In genomic region chr1:21721271-21721985, GRCh38 we compare ENCODE assay signal across 21 cellular contexts. TPM values are rescaled to one million over a fixed set of nuclear protein-coding genes. Genes with fewer than 3 reads are reported as not detected.
DNase-seq lines count a peak whose midpoint lies in the region; ATAC-seq and TF ChIP-seq lines count a peak whose summit lies in the region.
"Had no signal": no experiment of that assay in that cellular context is flagged by ENCODE, and none has a peak within 500 bp of the region (broad histone marks: within the 10 kb centered on the region; RNA-seq: fewer than 3 reads in every experiment).

No MANE protein-coding gene starts in this region.

- H3K36me3 ChIP-seq in GM23338 (ENCODE audit: insufficient read depth) (peaks cover 33% of the 10 kb centered on the region), endodermal cell (ENCODE audit: control insufficient read depth, insufficient read depth, low read length) (peaks cover 67% of the 10 kb centered on the region), mesenchymal stem cell (ENCODE audit: control insufficient read depth in 1 of 2, insufficient read depth in 2 of 2, low read depth in 1 of 2, low read length in 2 of 2) (peaks cover 26 to 89% of the 10 kb centered on the region in 2 experiments)

- H3K9ac ChIP-seq in endodermal cell (ENCODE audit: extremely low read depth, low read length, poor library complexity, severe bottlenecking) (no peak overlapping the region), mesenchymal stem cell (ENCODE audit: low read length) (no peak overlapping the region)

- WGBS in endodermal cell (ENCODE audit: insufficient coverage in 1 of 2, insufficient read length in 1 of 2), 2 experiments: 95 to 98% methylated on average over 6 of the region's 7 CpGs
- over 99% methylated on average over 6 of the region's 7 CpGs for WGBS in mesenchymal stem cell

- H3K14ac ChIP-seq in mesenchymal stem cell (ENCODE audit: low read length in 2 of 2): no peak overlapping the region

- H3K79me1 ChIP-seq in mesenchymal stem cell (replicated peaks; ENCODE audit: low read length, poor library complexity, severe bottlenecking): peaks cover 18% of the 10 kb centered on the region

- H3K4me1 ChIP-seq in GM23338 (ENCODE audit: insufficient read depth) (no peaks in the 10 kb centered on the region), endodermal cell (ENCODE audit: control insufficient read depth, insufficient read depth, low read length) (no peaks in the 10 kb centered on the region), mesenchymal stem cell (ENCODE audit: control insufficient read depth, insufficient read depth, low read depth, low read length) (peaks cover 12% of the 10 kb centered on the region)
- H3K4me1 ChIP-seq: esophagus squamous epithelium had no signal

- no peaks in the 10 kb centered on the region; the same call in 1 of the 2 replicates for H3K79me2 ChIP-seq in GM23338 (replicated peaks; ENCODE audit: insufficient read depth)

- H3K18ac ChIP-seq in mesenchymal stem cell (ENCODE audit: low read depth in 1 of 2, low read length in 2 of 2): no peak overlapping the region

- no peak for DNase-seq in GM23338 (ENCODE audit: low spot score)
- DNase-seq in T-helper 17 cell: no peak
- DNase-seq in endodermal cell: no peak
- DNase-seq in mesenchymal stem cell: no peak
- no peak for DNase-seq in Ammon's horn (ENCODE audit: low spot score)
- DNase-seq in NCI-H146 (lab: John Stamatoyannopoulos, UW): no peak
- DNase-seq in NCI-H187 treated with DMSO at 0.1 percent for 48 hours (lab: John Stamatoyannopoulos, UW): no peak
- DNase-seq in cortex of kidney (lab: John Stamatoyannopoulos, UW): no peak
- DNase-seq: activated CD4-positive, alpha-beta T cell treated with anti-CD3 and anti-CD28 coated beads for 1 hour; amniotic stem cell; COR-L47; DND-41; esophagus squamous epithelium; H7; Karpas-422; NCI-H2081 treated with DMSO at 0.1 percent for 48 hours; NCI-H510A; NK-92 treated with Interleukin-12 subunit alpha and Interleukin-12 subunit beta, amount 100 ng/mL, for 24 hours; stimulated activated CD4-positive, alpha-beta T cell treated with anti-CD3 and anti-CD28 coated beads, Interleukin-4, amount 100 ng/mL, for 1 hour; T-helper 9 cell had no signal

- H3K4me2 ChIP-seq in GM23338 (no peak overlapping the region), mesenchymal stem cell (ENCODE audit: low read length, poor library complexity, severe bottlenecking) (peak overlapping the region; percentile 34)

- no peaks in the 10 kb centered on the region for H3K9me3 Mint-ChIP-seq in GM23338
- H3K9me3 Mint-ChIP-seq in endodermal cell: no peaks in the 10 kb centered on the region

- 0 out of 2 replicates have a peak, but pooled peaks cover 3% of the 10 kb centered on the region for H3F3A ChIP-seq in GM23338 (replicated peaks; ENCODE audit: low read depth)

- H3K4me3 Mint-ChIP-seq in GM23338 (no peak overlapping the region), T-helper 17 cell (no peak overlapping the region), endodermal cell (no peak overlapping the region)

- no peak overlapping the region for H2BK15ac ChIP-seq in mesenchymal stem cell (ENCODE audit: low read depth, poor library complexity, severe bottlenecking)

- H4K91ac ChIP-seq in mesenchymal stem cell (ENCODE audit: low read length): no peak overlapping the region

- H3K27me3 ChIP-seq in GM23338 (ENCODE audit: insufficient read depth): no peaks in the 10 kb centered on the region
- no peaks in the 10 kb centered on the region for H3K27me3 ChIP-seq in endodermal cell (ENCODE audit: control insufficient read depth, insufficient read depth, low read length, poor library complexity, severe bottlenecking)
- no peaks in the 10 kb centered on the region for H3K27me3 ChIP-seq in mesenchymal stem cell (ENCODE audit: control insufficient read depth in 1 of 2, insufficient read depth in 1 of 2, low read length in 2 of 2)
- H3K27me3 ChIP-seq: cardiac muscle cell, esophagus squamous epithelium had no signal

- H3K36me3 Mint-ChIP-seq in GM23338 (ENCODE audit: low read depth) (peaks cover 61% of the 10 kb centered on the region), T-helper 17 cell (ENCODE audit: low read depth) (peaks cover 7% of the 10 kb centered on the region), endodermal cell (ENCODE audit: low read depth) (peaks cover 73% of the 10 kb centered on the region)

- H3K9me3 ChIP-seq in T-helper 17 cell (ENCODE audit: control insufficient read depth, low read length, poor library complexity, severe bottlenecking): no peaks in the 10 kb centered on the region
- no peaks in the 10 kb centered on the region for H3K9me3 ChIP-seq in endodermal cell (ENCODE audit: control insufficient read depth, low read length)
- H3K9me3 ChIP-seq in mesenchymal stem cell (ENCODE audit: control insufficient read depth, low read length): no peaks in the 10 kb centered on the region
- H3K9me3 ChIP-seq: esophagus squamous epithelium had no signal

- H3K4me3 ChIP-seq in GM23338: no peak overlapping the region
- no peak overlapping the region for H3K4me3 ChIP-seq in endodermal cell (ENCODE audit: low read length)
- H3K4me3 ChIP-seq in mesenchymal stem cell (ENCODE audit: insufficient read depth in 1 of 2, low read depth in 1 of 2, low read length in 2 of 2): no peak overlapping the region
- H3K4me3 ChIP-seq: cardiac muscle cell, esophagus squamous epithelium had no signal

- H3K9me2 ChIP-seq in GM23338 (ENCODE audit: insufficient read depth): no peaks in the 10 kb centered on the region

- H3K27me3 Mint-ChIP-seq in GM23338 (ENCODE audit: insufficient read depth, low read depth, poor library complexity) (peaks cover 12% of the 10 kb centered on the region), T-helper 17 cell (no peaks in the 10 kb centered on the region), endodermal cell (ENCODE audit: insufficient read depth) (no peaks in the 10 kb centered on the region)

- H3K27ac Mint-ChIP-seq in GM23338 (peak overlapping the region; percentile 31), T-helper 17 cell (peak overlapping the region; percentile 81), endodermal cell (peak overlapping the region; percentile 5)

- ATAC-seq in GM23338: no peak
- no peak for ATAC-seq in T-helper 17 cell

- H3K4ac ChIP-seq in mesenchymal stem cell (ENCODE audit: low read depth in 1 of 2, low read length in 2 of 2): no peak overlapping the region

- no peak for TF ChIP-seq CTCF in GM23338 (conservative IDR thresholded peaks at IDR 0.05; ENCODE audit: low read depth in 2 of 2)
- TF ChIP-seq CTCF in endodermal cell (conservative IDR thresholded peaks at IDR 0.05): no peak

- no peak overlapping the region for H2BK12ac ChIP-seq in mesenchymal stem cell (ENCODE audit: low read length in 2 of 2)

- no peaks in the 10 kb centered on the region; the same call in 1 of the 2 replicates for H4K20me1 ChIP-seq in GM23338 (replicated peaks; ENCODE audit: insufficient read depth)

- no peaks in the 10 kb centered on the region for H3K4me1 Mint-ChIP-seq in GM23338
- peaks cover 8% of the 10 kb centered on the region for H3K4me1 Mint-ChIP-seq in T-helper 17 cell
- no peaks in the 10 kb centered on the region for H3K4me1 Mint-ChIP-seq in endodermal cell

- peak overlapping the region; percentile 42; the same call in 1 of the 2 replicates for H3K27ac ChIP-seq in GM23338 (ENCODE audit: low read depth)
- H3K27ac ChIP-seq in endodermal cell (ENCODE audit: low read depth, low read length): no peak overlapping the region
- peak overlapping the region; percentile 80 for H3K27ac ChIP-seq in mesenchymal stem cell (ENCODE audit: low read length, poor library complexity, severe bottlenecking)
- H3K27ac ChIP-seq: cardiac muscle cell, esophagus squamous epithelium had no signal

- no peak overlapping the region for H4K8ac ChIP-seq in mesenchymal stem cell (ENCODE audit: low read length)

- no peak overlapping the region for H3K23ac ChIP-seq in mesenchymal stem cell (ENCODE audit: low read length in 2 of 2)

- no peak overlapping the region for H2BK120ac ChIP-seq in mesenchymal stem cell (ENCODE audit: low read depth, low read length)

- no peak overlapping the region for H2AK5ac ChIP-seq in mesenchymal stem cell (ENCODE audit: low read length, severe bottlenecking)

- H2AFZ ChIP-seq in GM23338: no peak overlapping the region
- no peak overlapping the region for H2AFZ ChIP-seq in mesenchymal stem cell (ENCODE audit: low read depth, low read length)

- H2BK5ac ChIP-seq in mesenchymal stem cell (ENCODE audit: low read depth, low read length, poor library complexity, severe bottlenecking): no peak overlapping the region

TF ChIP-seq in GM23338, 12 proteins besides CTCF, POLR2A, EP300 and RAD21 (continues in another document):
- TF ChIP-seq, protein P1, sequence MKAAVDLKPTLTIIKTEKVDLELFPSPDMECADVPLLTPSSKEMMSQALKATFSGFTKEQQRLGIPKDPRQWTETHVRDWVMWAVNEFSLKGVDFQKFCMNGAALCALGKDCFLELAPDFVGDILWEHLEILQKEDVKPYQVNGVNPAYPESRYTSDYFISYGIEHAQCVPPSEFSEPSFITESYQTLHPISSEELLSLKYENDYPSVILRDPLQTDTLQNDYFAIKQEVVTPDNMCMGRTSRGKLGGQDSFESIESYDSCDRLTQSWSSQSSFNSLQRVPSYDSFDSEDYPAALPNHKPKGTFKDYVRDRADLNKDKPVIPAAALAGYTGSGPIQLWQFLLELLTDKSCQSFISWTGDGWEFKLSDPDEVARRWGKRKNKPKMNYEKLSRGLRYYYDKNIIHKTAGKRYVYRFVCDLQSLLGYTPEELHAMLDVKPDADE (IDR thresholded peaks at IDR 0.05): no peak
- TF ChIP-seq EZH2phosphoT487 (IDR thresholded peaks at IDR 0.05; ENCODE audit: unreplicated experiment) (no peak), ZNF114 (CRISPR knock-in tag; IDR thresholded peaks at IDR 0.05) (no peak), STAT1 (IDR thresholded peaks at IDR 0.05; ENCODE audit: unreplicated experiment) (no peak), NANOG (IDR thresholded peaks at IDR 0.05; ENCODE audit: borderline replicate concordance) (no peak), JUNB (IDR thresholded peaks at IDR 0.05; ENCODE audit: unreplicated experiment) (no peak)

RNA-seq across cellular contexts. Expression of gene RAP1GAP, which starts 52.3 kb away (rescaled TPM):
- 5.9 and 6.6 TPM in 2 replicates for total RNA-seq in GM23338 (2014; rRNA removed; shearing (Covaris generic))
- polyA plus RNA-seq in GM23338 (2016; fragmentation: Nextera tagmentation; extraction: Ambion mirVana): 4.3 and 5.0 TPM in 2 replicates
- total RNA-seq in T-helper 17 cell (under 1 TPM; 0.07 to 0.42 TPM), endodermal cell (1 to 10 TPM; 8.0 to 8.2 TPM)
- polyA plus RNA-seq in endodermal cell (2013, experiment 1 of 2): 5.2 TPM
- 5.8 TPM for polyA plus RNA-seq in endodermal cell (2013, experiment 2 of 2)
- polyA plus RNA-seq in mesenchymal stem cell (2013, experiment 1 of 2): 0.50 TPM
- 0.62 TPM for polyA plus RNA-seq in mesenchymal stem cell (2013, experiment 2 of 2)

Comparison
In these comparisons a context has a peak if more than half of its experiments do, and no peak if none do; other contexts are left out.
1. H3K27ac Mint-ChIP-seq: peak in every context shown above with its lines; median percentile 81 in T-helper 17 cell; 31 in GM23338; 5 in endodermal cell.